Comparison of ENCODE assay signal across 1 cellular context in genomic region chr1:165443539-165444289, GRCh38.
TF ChIP-seq lines count a peak whose summit lies in the region.

No MANE protein-coding gene starts in this region.

TF ChIP-seq in GM23338, 12 proteins besides CTCF, POLR2A, EP300 and RAD21 (continued from another document):
- TF ChIP-seq ZNF462 (CRISPR knock-in tag; IDR thresholded peaks at IDR 0.05), result no peak
- no peak for TF ChIP-seq POLR2AphosphoS5 (IDR thresholded peaks at IDR 0.05; ENCODE audit: low read depth)
- no peak for TF ChIP-seq NANOG (IDR thresholded peaks at IDR 0.05; ENCODE audit: borderline replicate concordance)
- TF ChIP-seq JUNB (IDR thresholded peaks at IDR 0.05; ENCODE audit: unreplicated experiment), result no peak
- TF ChIP-seq STAT1 (IDR thresholded peaks at IDR 0.05; ENCODE audit: unreplicated experiment), result no peak
- no peak for TF ChIP-seq ZNF114 (CRISPR knock-in tag; IDR thresholded peaks at IDR 0.05)
TF ChIP-seq in GM23338: peak in this region for 0.
